Comparison of ENCODE assay signal across 15 cellular contexts in the genomic region with DNA sequence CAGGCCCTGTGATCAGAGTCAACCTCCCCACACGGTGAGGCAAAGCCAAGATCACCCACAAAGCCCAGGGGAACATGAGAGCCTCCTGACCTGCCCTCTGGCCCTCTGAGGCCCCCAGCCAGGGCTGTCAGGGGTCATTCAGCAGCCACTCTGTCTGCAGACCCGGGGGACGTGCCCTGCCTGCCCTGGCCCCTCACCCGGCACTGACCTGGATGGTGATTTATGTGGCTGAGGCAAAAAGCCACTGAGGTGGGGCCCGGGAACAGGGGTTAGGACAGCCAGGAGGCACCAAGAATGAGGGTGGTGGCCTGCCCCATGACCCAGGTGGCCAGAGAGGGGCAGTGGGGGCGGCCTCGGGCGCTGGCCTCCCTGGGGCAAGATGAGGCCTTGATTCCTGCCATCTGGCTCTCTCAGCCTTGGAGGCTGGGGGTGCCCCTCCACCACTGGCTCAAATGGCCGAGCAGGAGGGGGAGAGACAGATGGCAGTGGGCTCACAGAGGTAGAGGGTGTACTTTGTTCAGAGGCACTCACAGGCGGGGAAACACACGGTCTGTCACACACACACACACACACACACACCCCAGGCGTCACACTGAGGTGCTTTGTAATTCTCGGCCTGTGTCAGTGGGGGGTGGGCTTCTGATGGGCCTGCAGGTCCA.
DNase-seq lines count a peak whose midpoint lies in the region; ATAC-seq and TF ChIP-seq lines count a peak whose summit lies in the region.
"Had no signal": no experiment of that assay in that cellular context is flagged by ENCODE, and none has a peak within 500 bp of the region (broad histone marks: within the 10 kb centered on the region; RNA-seq: fewer than 3 reads in every experiment).

No MANE protein-coding gene starts in this region.

- intact Hi-C loops in spleen (cut with DNase I; ENCODE audit: low total_unique reads), result no loop called here

- H3K4me1 Mint-ChIP-seq in activated CD8-positive, alpha-beta memory T cell treated with anti-CD3 and anti-CD28 coated beads, Interleukin-2, amount 10 ng/mL, durations not matched to agents 7 days and 5 days, result no peaks in the 10 kb centered on the region

- H3K27me3 Mint-ChIP-seq in activated CD8-positive, alpha-beta memory T cell treated with anti-CD3 and anti-CD28 coated beads, Interleukin-2, amount 10 ng/mL, durations not matched to agents 7 days and 5 days, result no peaks in the 10 kb centered on the region

- H3K27me3 ChIP-seq in endocrine pancreas (ENCODE audit: control insufficient read depth, insufficient read depth, low read length) (no peaks in the 10 kb centered on the region), SJCRH30 (no peaks in the 10 kb centered on the region), spleen (replicated peaks in 1 of 7) (no peaks in the 10 kb centered on the region)

- H3K36me3 ChIP-seq in endocrine pancreas (ENCODE audit: control insufficient read depth, insufficient read depth, low read length) (no peaks in the 10 kb centered on the region), SJCRH30 (no peaks in the 10 kb centered on the region), spleen (no peaks in the 10 kb centered on the region)

- no peak for TF ChIP-seq CTCF in spleen (IDR thresholded peaks at IDR 0.05 in 8 of 11, conservative IDR thresholded peaks at IDR 0.05 in 3 of 11)

- H3K4me1 ChIP-seq in endocrine pancreas (ENCODE audit: control insufficient read depth, insufficient read depth, low read length), result peaks cover 4% of the 10 kb centered on the region
- peaks cover 21% of the 10 kb centered on the region for H3K4me1 ChIP-seq in SJCRH30
- peaks cover 0 to 19% (median 6%) of the 10 kb centered on the region in 6 donors for H3K4me1 ChIP-seq in spleen

- H3K9ac ChIP-seq in endocrine pancreas (ENCODE audit: control insufficient read depth, insufficient read depth, low read length), result peak overlapping the region; percentile 61

- TF ChIP-seq POLR2A in spleen (IDR thresholded peaks at IDR 0.05), result no peak

- H3K4me3 Mint-ChIP-seq in activated CD8-positive, alpha-beta memory T cell treated with anti-CD3 and anti-CD28 coated beads, Interleukin-2, amount 10 ng/mL, durations not matched to agents 7 days and 5 days, result no peak overlapping the region
- H3K4me3 Mint-ChIP-seq: CD14-positive monocyte, IgD-negative memory B cell had no signal

- 75 to 83% (median 77%) methylated on average over 7 to 13 of the region's 13 CpGs for WGBS in spleen, 5 donors

- H3K9me3 Mint-ChIP-seq in activated CD8-positive, alpha-beta memory T cell treated with anti-CD3 and anti-CD28 coated beads, Interleukin-2, amount 10 ng/mL, durations not matched to agents 7 days and 5 days (ENCODE audit: low read depth), result no peaks in the 10 kb centered on the region
- H3K9me3 Mint-ChIP-seq: CD14-positive monocyte had no signal

- CTCF ChIA-PET in activated CD8-positive, alpha-beta memory T cell treated with anti-CD3 and anti-CD28 coated beads, Interleukin-2, amount 10 ng/mL, durations not matched to agents 7 days and 5 days (lab: Charles Lee), result no interaction called here

- H3K36me3 Mint-ChIP-seq in activated CD8-positive, alpha-beta memory T cell treated with anti-CD3 and anti-CD28 coated beads, Interleukin-2, amount 10 ng/mL, durations not matched to agents 7 days and 5 days, result no peaks in the 10 kb centered on the region
- H3K36me3 Mint-ChIP-seq: CD14-positive monocyte, IgD-negative memory B cell had no signal

- no peak for ATAC-seq in activated CD8-positive, alpha-beta memory T cell treated with anti-CD3 and anti-CD28 coated beads, Interleukin-2, amount 10 ng/mL, durations not matched to agents 7 days and 5 days

- H3K4me3 ChIP-seq in endocrine pancreas (ENCODE audit: control insufficient read depth, insufficient read depth, low read length), result no peak overlapping the region
- H3K4me3 ChIP-seq in SJCRH30, result no peak overlapping the region
- no peak overlapping the region for H3K4me3 ChIP-seq in spleen

- H3K9me3 ChIP-seq in endocrine pancreas (ENCODE audit: control insufficient read depth, low read length) (no peaks in the 10 kb centered on the region), SJCRH30 (replicated peaks) (no peaks in the 10 kb centered on the region), spleen (no peaks in the 10 kb centered on the region)

- DNase-seq in NCI-H345 (lab: John Stamatoyannopoulos, UW) (peak; percentile 34), NCI-H345 treated with DMSO at 0.1 percent for 48 hours (lab: John Stamatoyannopoulos, UW; ENCODE audit: unreplicated experiment) (no peak), NCI-H524 treated with DMSO at 0.1 percent for 48 hours (lab: John Stamatoyannopoulos, UW) (peak; percentile 96), SJCRH30 (no peak), spleen (no peak)
- DNase-seq in activated CD8-positive, alpha-beta memory T cell treated with anti-CD3 and anti-CD28 coated beads, Interleukin-2, amount 10 ng/mL, durations not matched to agents 7 days and 5 days, result no peak
- DNase-seq in activated CD4-positive, alpha-beta T cell treated with anti-CD3 and anti-CD28 coated beads for 1 hour, result no peak
- DNase-seq: Calu3, DMS79 treated with DMSO at 0.1 percent for 48 hours, NCI-H2081, NCI-H226, SIG-M5 had no signal

- H3K27ac ChIP-seq in SJCRH30 (no peak overlapping the region), spleen (no peak overlapping the region)

- H3K27ac Mint-ChIP-seq in activated CD8-positive, alpha-beta memory T cell treated with anti-CD3 and anti-CD28 coated beads, Interleukin-2, amount 10 ng/mL, durations not matched to agents 7 days and 5 days, result no peak overlapping the region
- H3K27ac Mint-ChIP-seq: CD14-positive monocyte had no signal

Comparison
In these comparisons a context has a peak if more than half of its experiments do, and no peak if none do; other contexts are left out.
1. DNase-seq: peak in NCI-H345 (single experiment) and NCI-H524 treated with DMSO at 0.1 percent for 48 hours (single experiment); none in NCI-H345 treated with DMSO at 0.1 percent for 48 hours (single experiment), SJCRH30 (0 of 2), activated CD8-positive, alpha-beta memory T cell treated with anti-CD3 and anti-CD28 coated beads, Interleukin-2, amount 10 ng/mL, durations not matched to agents 7 days and 5 days (single experiment), activated CD4-positive, alpha-beta T cell treated with anti-CD3 and anti-CD28 coated beads for 1 hour (single experiment) and spleen (single experiment).